Comparison of ENCODE assay signal across 25 cellular contexts in the genomic region with DNA sequence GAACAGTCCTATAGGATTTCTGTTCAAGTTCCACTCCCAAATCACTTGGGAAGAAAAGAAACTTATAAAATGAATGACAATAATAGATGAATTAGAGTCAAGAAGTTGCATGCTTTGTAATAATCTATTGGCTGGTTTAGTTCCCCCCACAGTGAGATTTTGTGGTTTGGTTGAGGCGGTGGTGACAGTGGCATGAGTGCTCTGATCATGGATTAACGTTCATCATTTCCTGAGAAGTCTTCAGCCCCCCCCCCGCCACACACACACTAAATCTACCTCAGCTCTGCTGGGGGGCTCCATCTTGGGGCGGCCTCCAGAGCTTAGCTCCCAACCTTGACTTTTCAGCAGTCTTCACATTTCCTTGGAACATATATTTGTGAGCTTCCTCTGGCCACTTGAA.
"Had no signal": no experiment of that assay in that cellular context is flagged by ENCODE, and none has a peak within 500 bp of the region (broad histone marks: within the 10 kb centered on the region; RNA-seq: fewer than 3 reads in every experiment).

No MANE protein-coding gene starts in this region.

- DNase-seq: activated CD4-positive, alpha-beta T cell treated with anti-CD3 and anti-CD28 coated beads for 1 hour; activated CD4-positive, alpha-beta T cell treated with anti-CD3 and anti-CD28 coated beads, Interleukin-2, amount 10 ng/mL, durations not matched to agents 7 days and 5 days; activated CD4-positive, alpha-beta T cell treated with anti-CD3 and anti-CD28 coated beads, Interleukin-2, amount 50 U/mL, for 48 hours; activated CD8-positive, alpha-beta memory T cell treated with anti-CD3 and anti-CD28 coated beads, Interleukin-2, amount 50 U/mL, for 48 hours; activated effector memory CD4-positive, alpha-beta T cell treated with Interleukin-2 at 50 U/mL for 16 hours; activated gamma-delta T cell treated with Interleukin-2 at 50 U/mL for 16 hours; activated naive CD4-positive, alpha-beta T cell treated with anti-CD3 and anti-CD28 coated beads, Interleukin-2, amount 50 U/mL, for 16 hours; activated naive CD4-positive, alpha-beta T cell treated with Interleukin-2 at 50 U/mL for 16 hours; activated T-cell treated with anti-CD3 and anti-CD28 coated beads for 4 hours; brain microvascular endothelial cell; dorsolateral prefrontal cortex; effector memory CD4-positive, alpha-beta T cell; endodermal cell; foreskin fibroblast; head of caudate nucleus had no signal

- H3K4me1 ChIP-seq: ascending aorta had no signal

- H3K27ac Mint-ChIP-seq: activated CD4-positive, alpha-beta T cell treated with anti-CD3 and anti-CD28 coated beads, Interleukin-2, amount 10 ng/mL, durations not matched to agents 7 days and 5 days; activated naive CD8-positive, alpha-beta T cell; activated T-helper 17 cell treated with anti-CD3 and anti-CD28 coated beads, Interleukin-2, amount 50 U/mL, for 72 hours; dendritic cell treated with granulocyte-macrophage colony-stimulating factor and Interleukin-4, amounts not matched to agents 40 ng/mL and 50 ng/mL, for 4 days; endodermal cell; WTC11 had no signal

- H3K4me3 ChIP-seq: ascending aorta, coronary artery, dorsolateral prefrontal cortex had no signal

- H3K4me1 Mint-ChIP-seq: activated CD4-positive, alpha-beta T cell treated with anti-CD3 and anti-CD28 coated beads, Interleukin-2, amount 10 ng/mL, durations not matched to agents 7 days and 5 days; activated T-helper 17 cell treated with anti-CD3 and anti-CD28 coated beads, Interleukin-2, amount 50 U/mL, for 72 hours; central memory CD8-positive, alpha-beta T cell; endodermal cell; WTC11 had no signal

- H3K9me3 Mint-ChIP-seq: activated CD4-positive, alpha-beta T cell treated with anti-CD3 and anti-CD28 coated beads, Interleukin-2, amount 10 ng/mL, durations not matched to agents 7 days and 5 days; activated T-helper 17 cell treated with anti-CD3 and anti-CD28 coated beads, Interleukin-2, amount 50 U/mL, for 72 hours; central memory CD8-positive, alpha-beta T cell; dendritic cell treated with granulocyte-macrophage colony-stimulating factor and Interleukin-4, amounts not matched to agents 40 ng/mL and 50 ng/mL, for 4 days; endodermal cell had no signal

- H3K27ac ChIP-seq: ascending aorta, brain microvascular endothelial cell, coronary artery, dorsolateral prefrontal cortex, VCaP had no signal

- ATAC-seq: activated T-helper 17 cell treated with anti-CD3 and anti-CD28 coated beads, Interleukin-2, amount 50 U/mL, for 72 hours; esophagus mucosa; SK-N-SH treated with all-trans-retinoic acid at 6 μM for 48 hours; WTC11 had no signal

- H3K36me3 ChIP-seq: ascending aorta, brain microvascular endothelial cell had no signal

- H3K27me3 ChIP-seq: ascending aorta, brain microvascular endothelial cell had no signal

- H3K4me3 Mint-ChIP-seq: activated CD4-positive, alpha-beta T cell treated with anti-CD3 and anti-CD28 coated beads, Interleukin-2, amount 10 ng/mL, durations not matched to agents 7 days and 5 days; activated naive CD8-positive, alpha-beta T cell; activated T-helper 17 cell treated with anti-CD3 and anti-CD28 coated beads, Interleukin-2, amount 50 U/mL, for 72 hours; central memory CD8-positive, alpha-beta T cell; dendritic cell treated with granulocyte-macrophage colony-stimulating factor and Interleukin-4, amounts not matched to agents 40 ng/mL and 50 ng/mL, for 4 days; endodermal cell; WTC11 had no signal

- H3K27me3 Mint-ChIP-seq: activated naive CD8-positive, alpha-beta T cell; dendritic cell treated with granulocyte-macrophage colony-stimulating factor and Interleukin-4, amounts not matched to agents 40 ng/mL and 50 ng/mL, for 4 days had no signal

- H3K9me3 ChIP-seq: ascending aorta had no signal

- H3K36me3 Mint-ChIP-seq: activated naive CD8-positive, alpha-beta T cell; WTC11 had no signal
